ENCODE assay signal across 11 cellular contexts in the genomic region with DNA sequence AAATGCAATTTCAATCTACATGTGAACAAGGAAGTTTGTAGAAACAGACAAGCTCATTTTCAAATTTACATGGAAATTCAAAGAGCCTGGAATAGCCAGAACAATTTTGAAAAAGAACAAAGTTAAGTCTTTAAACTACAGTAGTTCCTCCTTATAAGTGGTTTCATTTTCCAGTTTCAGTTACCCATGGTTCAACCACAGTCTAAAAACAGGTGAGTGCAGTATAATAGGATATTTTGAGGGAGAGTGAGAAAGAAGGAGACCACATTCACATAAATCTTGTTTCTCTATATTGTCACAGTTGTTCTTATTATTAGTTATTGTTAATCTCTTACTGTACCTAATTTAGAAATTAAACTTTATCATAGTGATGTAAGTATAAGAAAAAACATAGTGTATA. TPM values are rescaled to one million over a fixed set of nuclear protein-coding genes. Genes with fewer than 3 reads are reported as not detected.
"Had no signal": no experiment of that assay in that cellular context is flagged by ENCODE, and none has a peak within 500 bp of the region (broad histone marks: within the 10 kb centered on the region; RNA-seq: fewer than 3 reads in every experiment).

No MANE protein-coding gene starts in this region.

- H3K27ac Mint-ChIP-seq: GM23338, HFFc6, IgD-negative memory B cell had no signal

- H3K4me1 ChIP-seq: HAP-1 had no signal

- DNase-seq: H7, HFFc6, KBM-7 had no signal

- H3K4me1 Mint-ChIP-seq: IgD-negative memory B cell had no signal

- FAIRE-seq: HepG2 had no signal

- H3K4me2 ChIP-seq: GM23338 had no signal

- H3K9me3 ChIP-seq: HAP-1 had no signal

- H3K36me3 ChIP-seq: HAP-1 had no signal

- H3K4me3 ChIP-seq: GM23338, HAP-1 had no signal

- H3K27ac ChIP-seq: HL-60 had no signal

- H2AFZ ChIP-seq: GM23338 had no signal

- H3K4me3 Mint-ChIP-seq: GM23338, HFFc6, IgD-negative memory B cell had no signal

- ATAC-seq: GM23338, HCT116, HepG2 had no signal

RNA-seq across cellular contexts. Expression of gene FOXB1, which starts 45.8 kb away (rescaled TPM):
- total RNA-seq: H4, HepG2, HFFc6, HT1080 had no signal
- polyA plus RNA-seq: HepG2, IgD-negative memory B cell had no signal
